In genomic region chr21:44145616-44146015, GRCh38 we compare ENCODE assay signal across 1 cellular context. TPM values are rescaled to one million over a fixed set of nuclear protein-coding genes. Genes with fewer than 3 reads are reported as not detected.
"Had no signal": no experiment of that assay in that cellular context is flagged by ENCODE, and none has a peak within 500 bp of the region (broad histone marks: within the 10 kb centered on the region; RNA-seq: fewer than 3 reads in every experiment).

No MANE protein-coding gene starts in this region.

RNA-seq across cellular contexts. Expression of gene GATD3, which starts 12.1 kb away (rescaled TPM):
- total RNA-seq: ascending aorta had no signal
